Comparison of ENCODE assay signal across 14 cellular contexts in genomic region chr6:69489970-69490369, GRCh38.
"Had no signal": no experiment of that assay in that cellular context is flagged by ENCODE, and none has a peak within 500 bp of the region (broad histone marks: within the 10 kb centered on the region; RNA-seq: fewer than 3 reads in every experiment).

No MANE protein-coding gene starts in this region.

- FAIRE-seq: bronchial epithelial cell had no signal

- H3K9ac ChIP-seq: parathyroid adenoma had no signal

- H2AFZ ChIP-seq: parathyroid adenoma had no signal

- H3K4me1 ChIP-seq: ascending aorta, foreskin keratinocyte, parathyroid adenoma, transverse colon had no signal

- H3K27ac ChIP-seq: ascending aorta, foreskin keratinocyte, parathyroid adenoma, transverse colon had no signal

- H3K79me2 ChIP-seq: parathyroid adenoma had no signal

- ATAC-seq: activated naive CD8-positive, alpha-beta T cell treated with anti-CD3 and anti-CD28 coated beads, Interleukin-2, amount 50 U/mL, for 24 hours; foreskin keratinocyte; naive thymus-derived CD4-positive, alpha-beta T cell had no signal

- H3K4me3 ChIP-seq: ascending aorta, transverse colon had no signal

- H3K36me3 ChIP-seq: ascending aorta, transverse colon had no signal

- DNase-seq: activated B cell treated with CpG ODN at 0.5 μM for 24 hours; activated CD4-positive, alpha-beta T cell treated with anti-CD3 and anti-CD28 coated beads, Interleukin-2, amount 10 ng/mL, durations not matched to agents 24 days and 14 days; activated naive CD4-positive, alpha-beta T cell treated with Interleukin-2 at 50 U/mL for 16 hours; activated naive CD8-positive, alpha-beta T cell treated with anti-CD3 and anti-CD28 coated beads, Interleukin-2, amount 50 U/mL, for 24 hours; foreskin keratinocyte; head of caudate nucleus; naive thymus-derived CD4-positive, alpha-beta T cell; stimulated activated naive CD4-positive, alpha-beta T cell; substantia nigra; T1000; transverse colon had no signal

- H3K27me3 ChIP-seq: ascending aorta, foreskin keratinocyte, transverse colon had no signal
